Comparison of ENCODE assay signal across 7 cellular contexts in genomic region chr22:15714125-15714524, GRCh38. TPM values are rescaled to one million over a fixed set of nuclear protein-coding genes. Genes with fewer than 3 reads are reported as not detected.
"Had no signal": no experiment of that assay in that cellular context is flagged by ENCODE, and none has a peak within 500 bp of the region (broad histone marks: within the 10 kb centered on the region; RNA-seq: fewer than 3 reads in every experiment).

No MANE protein-coding gene starts in this region.

RNA-seq across cellular contexts. Expression of gene POTEH, which starts 24.3 kb away (rescaled TPM):
- polyA plus RNA-seq: hepatocyte; immature natural killer cell; keratinocyte; liver; lung; mammary epithelial cell; naive thymus-derived CD4-positive, alpha-beta T cell had no signal
